In genomic region chr18:51425889-51426288, GRCh38 we compare ENCODE assay signal across 15 cellular contexts.
A peak's percentile ranks its signal among the peaks of the same experiment; 100 is the strongest.
DNase-seq lines count a peak whose midpoint lies in the region; ATAC-seq and TF ChIP-seq lines count a peak whose summit lies in the region.
"Had no signal": no experiment of that assay in that cellular context is flagged by ENCODE, and none has a peak within 500 bp of the region (broad histone marks: within the 10 kb centered on the region; RNA-seq: fewer than 3 reads in every experiment).

No MANE protein-coding gene starts in this region.

- H3K4me1 ChIP-seq in stomach: no peaks in the 10 kb centered on the region
- H3K4me1 ChIP-seq: BLaER1, transverse colon had no signal

- no peaks in the 10 kb centered on the region for H3K36me3 ChIP-seq in stomach
- H3K36me3 ChIP-seq: BLaER1, transverse colon had no signal

- no peaks in the 10 kb centered on the region for H3K27me3 ChIP-seq in stomach
- H3K27me3 ChIP-seq: BLaER1, transverse colon had no signal

- intact Hi-C loops in stomach (cut with DNase I; ENCODE audit: low total_unique reads): no loop called here

- peaks cover 5% of the 10 kb centered on the region for H3K4me1 Mint-ChIP-seq in activated T-helper 17 cell treated with anti-CD3 and anti-CD28 coated beads, Interleukin-2, amount 50 U/mL, for 72 hours
- H3K4me1 Mint-ChIP-seq in activated CD8-positive, alpha-beta memory T cell treated with anti-CD3 and anti-CD28 coated beads, Interleukin-2, amount 10 ng/mL, durations not matched to agents 7 days and 5 days: peaks cover 17% of the 10 kb centered on the region
- H3K4me1 Mint-ChIP-seq: T-helper 17 cell had no signal

- peak overlapping the region; percentile 31 for H3K27ac Mint-ChIP-seq in activated T-helper 17 cell treated with anti-CD3 and anti-CD28 coated beads, Interleukin-2, amount 50 U/mL, for 72 hours
- H3K27ac Mint-ChIP-seq in activated CD8-positive, alpha-beta memory T cell treated with anti-CD3 and anti-CD28 coated beads, Interleukin-2, amount 10 ng/mL, durations not matched to agents 7 days and 5 days: no peak overlapping the region
- H3K27ac Mint-ChIP-seq: T-helper 17 cell had no signal

- CTCF ChIA-PET in activated CD8-positive, alpha-beta memory T cell treated with anti-CD3 and anti-CD28 coated beads, Interleukin-2, amount 10 ng/mL, durations not matched to agents 7 days and 5 days (lab: Charles Lee): no interaction called here

- no peaks in the 10 kb centered on the region for H3K36me3 Mint-ChIP-seq in activated T-helper 17 cell treated with anti-CD3 and anti-CD28 coated beads, Interleukin-2, amount 50 U/mL, for 72 hours (ENCODE audit: low read depth)
- H3K36me3 Mint-ChIP-seq in activated CD8-positive, alpha-beta memory T cell treated with anti-CD3 and anti-CD28 coated beads, Interleukin-2, amount 10 ng/mL, durations not matched to agents 7 days and 5 days: no peaks in the 10 kb centered on the region

- no peaks in the 10 kb centered on the region for H3K9me3 ChIP-seq in stomach
- H3K9me3 ChIP-seq: BLaER1, transverse colon had no signal

- ATAC-seq in HG02759 (IDR thresholded peaks at IDR 0.05; ENCODE audit: unreplicated experiment): peak; percentile 48
- ATAC-seq in activated T-helper 17 cell treated with anti-CD3 and anti-CD28 coated beads, Interleukin-2, amount 50 U/mL, for 72 hours (replicated peaks): no peak
- no peak for ATAC-seq in activated CD8-positive, alpha-beta memory T cell treated with anti-CD3 and anti-CD28 coated beads, Interleukin-2, amount 10 ng/mL, durations not matched to agents 7 days and 5 days
- ATAC-seq: T-helper 17 cell had no signal

- peak overlapping the region; percentile 3 for H3K4me3 Mint-ChIP-seq in activated T-helper 17 cell treated with anti-CD3 and anti-CD28 coated beads, Interleukin-2, amount 50 U/mL, for 72 hours
- no peak overlapping the region for H3K4me3 Mint-ChIP-seq in activated CD8-positive, alpha-beta memory T cell treated with anti-CD3 and anti-CD28 coated beads, Interleukin-2, amount 10 ng/mL, durations not matched to agents 7 days and 5 days
- H3K4me3 Mint-ChIP-seq: T-helper 17 cell had no signal

- H3K9me3 Mint-ChIP-seq in activated T-helper 17 cell treated with anti-CD3 and anti-CD28 coated beads, Interleukin-2, amount 50 U/mL, for 72 hours: no peaks in the 10 kb centered on the region
- H3K9me3 Mint-ChIP-seq in activated CD8-positive, alpha-beta memory T cell treated with anti-CD3 and anti-CD28 coated beads, Interleukin-2, amount 10 ng/mL, durations not matched to agents 7 days and 5 days (ENCODE audit: low read depth): no peaks in the 10 kb centered on the region
- H3K9me3 Mint-ChIP-seq: central memory CD8-positive, alpha-beta T cell had no signal

- 58 to 80% (median 63%) methylated on average over 3 of the region's 3 CpGs for WGBS in stomach, 5 donors

- no peak for TF ChIP-seq EP300 in stomach (IDR thresholded peaks at IDR 0.05)

- H3K27ac ChIP-seq in stomach: no peak overlapping the region
- H3K27ac ChIP-seq: BLaER1, transverse colon had no signal

- peak; percentile 8 for DNase-seq in stimulated activated CD4-positive, alpha-beta T cell treated with anti-CD3 and anti-CD28 coated beads, Interleukin-1b, Interleukin-23, amount 100 ng/mL, for 48 hours
- no peak for DNase-seq in stimulated activated CD4-positive, alpha-beta T cell treated with anti-CD3 and anti-CD28 coated beads, Interleukin-4, amount 100 ng/mL, for 24 hours
- DNase-seq in stomach (no peak), COR-L47 (lab: John Stamatoyannopoulos, UW) (no peak), HCEC 1CT (no peak)
- DNase-seq in activated CD8-positive, alpha-beta memory T cell treated with anti-CD3 and anti-CD28 coated beads, Interleukin-2, amount 10 ng/mL, durations not matched to agents 7 days and 5 days: no peak
- DNase-seq: foreskin melanocyte; NCI-H1105; stimulated activated CD4-positive, alpha-beta T cell treated with anti-CD3 and anti-CD28 coated beads, Interleukin-4, amount 100 ng/mL, for 1 hour; T-helper 17 cell; transverse colon had no signal

- H3K4me3 ChIP-seq in stomach: no peak overlapping the region
- H3K4me3 ChIP-seq: BLaER1, transverse colon had no signal

- TF ChIP-seq CTCF in stomach (IDR thresholded peaks at IDR 0.05): no peak

- peaks cover 14% of the 10 kb centered on the region for H3K27me3 Mint-ChIP-seq in activated T-helper 17 cell treated with anti-CD3 and anti-CD28 coated beads, Interleukin-2, amount 50 U/mL, for 72 hours
- H3K27me3 Mint-ChIP-seq in activated CD8-positive, alpha-beta memory T cell treated with anti-CD3 and anti-CD28 coated beads, Interleukin-2, amount 10 ng/mL, durations not matched to agents 7 days and 5 days: peaks cover 6% of the 10 kb centered on the region

- TF ChIP-seq POLR2A in stomach (IDR thresholded peaks at IDR 0.05): no peak
